3 cellular contexts compared by ENCODE assay signal in genomic region chr10:85767936-85768335, GRCh38.
"Had no signal": no experiment of that assay in that cellular context is flagged by ENCODE, and none has a peak within 500 bp of the region (broad histone marks: within the 10 kb centered on the region; RNA-seq: fewer than 3 reads in every experiment).

No MANE protein-coding gene starts in this region.

- ATAC-seq: GM12878 had no signal

- H3K4me3 ChIP-seq: GM12878 had no signal

- DNase-seq: GDM1, GF-D8 had no signal
